ENCODE assay signal across 19 cellular contexts in the genomic region with DNA sequence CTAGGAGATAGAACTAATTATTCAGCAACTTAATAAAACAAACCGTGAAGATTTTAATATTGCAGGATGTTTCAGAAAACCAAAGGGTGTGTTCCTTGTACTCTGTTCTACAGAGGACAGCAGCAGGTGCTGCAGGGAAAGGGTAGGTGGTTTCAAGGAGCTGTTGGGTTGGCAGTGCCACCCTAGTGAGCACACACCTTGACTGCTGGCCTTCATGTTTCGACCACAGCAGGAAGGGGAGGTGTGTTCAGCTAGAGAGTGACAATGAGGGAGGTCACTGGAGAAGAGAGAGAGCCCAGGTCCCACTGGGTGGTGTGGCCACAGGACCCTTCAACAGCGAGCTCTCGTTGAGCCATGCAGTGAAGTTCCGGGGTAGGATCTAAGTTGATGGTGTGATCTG.
DNase-seq lines count a peak whose midpoint lies in the region; ATAC-seq and TF ChIP-seq lines count a peak whose summit lies in the region.
"Had no signal": no experiment of that assay in that cellular context is flagged by ENCODE, and none has a peak within 500 bp of the region (broad histone marks: within the 10 kb centered on the region; RNA-seq: fewer than 3 reads in every experiment).

No MANE protein-coding gene starts in this region.

- no peaks in the 10 kb centered on the region for H3K27me3 ChIP-seq in CD4-positive, CD25-positive, alpha-beta regulatory T cell (ENCODE audit: control insufficient read depth, insufficient read depth, low read length)
- no peaks in the 10 kb centered on the region for H3K27me3 ChIP-seq in MM.1S (replicated peaks; ENCODE audit: insufficient read depth, low read length)
- H3K27me3 ChIP-seq in naive thymus-derived CD4-positive, alpha-beta T cell (ENCODE audit: control insufficient read depth in 2 of 2, insufficient read depth in 2 of 2, low read length in 2 of 2) = no peaks in the 10 kb centered on the region
- H3K27me3 ChIP-seq in left lung = no peaks in the 10 kb centered on the region
- H3K27me3 ChIP-seq in SJCRH30 = no peaks in the 10 kb centered on the region
- no peaks in the 10 kb centered on the region for H3K27me3 ChIP-seq in suprapubic skin

- POLR2A ChIA-PET in activated CD4-positive, alpha-beta memory T cell treated with anti-CD3 and anti-CD28 coated beads, Interleukin-2, amount 10 ng/mL, durations not matched to agents 7 days and 5 days (lab: Charles Lee) = interaction anchor here (1.1 to 1.5 kb wide), 2 partner anchors 65 to 133 kb away, joined by 3 to 4 read pairs; no protein-coding TSS in a partner anchor
- POLR2A ChIA-PET in activated CD4-positive, alpha-beta memory T cell treated with anti-CD3 and anti-CD28 coated beads for 36 hours (lab: Charles Lee) = no interaction called here
- POLR2A ChIA-PET in naive thymus-derived CD4-positive, alpha-beta T cell (lab: Charles Lee) = interaction anchor here (1.1 kb wide), 1 partner anchor 73 kb away, joined by 3 read pairs; no protein-coding TSS in a partner anchor

- H3K27me3 Mint-ChIP-seq in activated CD4-positive, alpha-beta memory T cell treated with anti-CD3 and anti-CD28 coated beads, Interleukin-2, amount 10 ng/mL, durations not matched to agents 7 days and 5 days = no peaks in the 10 kb centered on the region
- H3K27me3 Mint-ChIP-seq in activated CD4-positive, alpha-beta memory T cell treated with anti-CD3 and anti-CD28 coated beads for 36 hours = no peaks in the 10 kb centered on the region
- H3K27me3 Mint-ChIP-seq in CD4-positive, CD25-positive, alpha-beta regulatory T cell = no peaks in the 10 kb centered on the region
- no peaks in the 10 kb centered on the region for H3K27me3 Mint-ChIP-seq in naive thymus-derived CD4-positive, alpha-beta T cell
- H3K27me3 Mint-ChIP-seq: CD4-positive, alpha-beta T cell had no signal

- no peak overlapping the region for H3K9ac ChIP-seq in MM.1S (ENCODE audit: low read length)

- H3K4me2 ChIP-seq in MM.1S (ENCODE audit: low read depth, low read length) = no peak overlapping the region
- H3K4me2 ChIP-seq: PC-9 had no signal

- H3K9me2 ChIP-seq in MM.1S (replicated peaks; ENCODE audit: insufficient read depth, low read length) = no peaks in the 10 kb centered on the region

- H4K20me1 ChIP-seq in MM.1S (ENCODE audit: insufficient read depth, low read length) = no peaks in the 10 kb centered on the region

- no peak for TF ChIP-seq POLR2A in suprapubic skin (IDR thresholded peaks at IDR 0.05)

- no peak for DNase-seq in activated CD4-positive, alpha-beta memory T cell treated with anti-CD3 and anti-CD28 coated beads, Interleukin-2, amount 10 ng/mL, durations not matched to agents 7 days and 5 days
- no peak for DNase-seq in activated CD4-positive, alpha-beta memory T cell treated with anti-CD3 and anti-CD28 coated beads for 36 hours
- DNase-seq in CD4-positive, CD25-positive, alpha-beta regulatory T cell = no peak
- DNase-seq in MM.1S (peak; percentile 26), left lung (no peak), SJCRH30 (no peak), suprapubic skin (ENCODE audit: low spot score in 2 of 2) (no peak)
- no peak for DNase-seq in naive thymus-derived CD4-positive, alpha-beta T cell
- DNase-seq: 8988T; Calu3; CD4-positive, alpha-beta T cell; DMS53; EL; NCI-H187; NCI-H226; NCI-H524; PC-9 had no signal

- H3K27ac Mint-ChIP-seq in activated CD4-positive, alpha-beta memory T cell treated with anti-CD3 and anti-CD28 coated beads, Interleukin-2, amount 10 ng/mL, durations not matched to agents 7 days and 5 days = peak overlapping the region; percentile 57
- no peak overlapping the region for H3K27ac Mint-ChIP-seq in activated CD4-positive, alpha-beta memory T cell treated with anti-CD3 and anti-CD28 coated beads for 36 hours
- peak overlapping the region in 2 of 3 donors; percentile 76 to 79 for H3K27ac Mint-ChIP-seq in CD4-positive, CD25-positive, alpha-beta regulatory T cell
- peak overlapping the region in 7 of 9 donors; percentile 0 to 16 (median 5) for H3K27ac Mint-ChIP-seq in naive thymus-derived CD4-positive, alpha-beta T cell
- H3K27ac Mint-ChIP-seq: CD4-positive, alpha-beta T cell had no signal

- intact Hi-C loops in activated CD4-positive, alpha-beta memory T cell treated with anti-CD3 and anti-CD28 coated beads for 36 hours (cut with micrococcal nuclease) = no loop called here
- intact Hi-C loops in naive thymus-derived CD4-positive, alpha-beta T cell (cut with micrococcal nuclease) = loop anchor here in 1 of 2 donors (5.0 kb wide), 1 partner anchor 146 kb away; no protein-coding TSS in a partner anchor
- intact Hi-C loops in left lung (cut with DNase I) = no loop called here

- no peak overlapping the region for H2AFZ ChIP-seq in MM.1S (ENCODE audit: low read length)
- H2AFZ ChIP-seq: PC-9 had no signal

- no peaks in the 10 kb centered on the region for H3K79me2 ChIP-seq in MM.1S (ENCODE audit: low read length)

- H3K27ac ChIP-seq in CD4-positive, CD25-positive, alpha-beta regulatory T cell (ENCODE audit: insufficient read depth, low read length, poor library complexity, severe bottlenecking) = no peak overlapping the region
- H3K27ac ChIP-seq in MM.1S (ENCODE audit: low read length) = no peak overlapping the region; the same call in 1 of the 2 replicates
- H3K27ac ChIP-seq in naive thymus-derived CD4-positive, alpha-beta T cell (ENCODE audit: low read depth, low read length) = no peak overlapping the region
- H3K27ac ChIP-seq in left lung = no peak overlapping the region
- no peak overlapping the region for H3K27ac ChIP-seq in SJCRH30
- no peak overlapping the region for H3K27ac ChIP-seq in suprapubic skin
- H3K27ac ChIP-seq: PC-9, RWPE1 had no signal

- ATAC-seq in CD4-positive, CD25-positive, alpha-beta regulatory T cell (ENCODE audit: low read depth in 2 of 2) = no peak
- ATAC-seq in naive thymus-derived CD4-positive, alpha-beta T cell = no peak
- ATAC-seq in left lung = no peak
- ATAC-seq: GM12878 had no signal

- H3K36me3 Mint-ChIP-seq in activated CD4-positive, alpha-beta memory T cell treated with anti-CD3 and anti-CD28 coated beads, Interleukin-2, amount 10 ng/mL, durations not matched to agents 7 days and 5 days (ENCODE audit: low read depth) = peaks cover 63% of the 10 kb centered on the region
- peaks cover 47% of the 10 kb centered on the region for H3K36me3 Mint-ChIP-seq in activated CD4-positive, alpha-beta memory T cell treated with anti-CD3 and anti-CD28 coated beads for 36 hours
- peaks cover 62% of the 10 kb centered on the region for H3K36me3 Mint-ChIP-seq in CD4-positive, CD25-positive, alpha-beta regulatory T cell
- H3K36me3 Mint-ChIP-seq in naive thymus-derived CD4-positive, alpha-beta T cell = peaks cover 15 to 59% (median 31%) of the 10 kb centered on the region in 5 donors

- no peaks in the 10 kb centered on the region for H3K4me1 ChIP-seq in CD4-positive, CD25-positive, alpha-beta regulatory T cell (ENCODE audit: control insufficient read depth, insufficient read depth, low read length, poor library complexity, severe bottlenecking)
- H3K4me1 ChIP-seq in MM.1S (ENCODE audit: low read length) = 0 out of 2 replicates have a peak, but pooled peaks cover 8% of the 10 kb centered on the region
- no peaks in the 10 kb centered on the region for H3K4me1 ChIP-seq in naive thymus-derived CD4-positive, alpha-beta T cell (ENCODE audit: control insufficient read depth in 2 of 2, insufficient read depth in 2 of 2, low read length in 2 of 2)
- H3K4me1 ChIP-seq in left lung = no peaks in the 10 kb centered on the region
- H3K4me1 ChIP-seq in SJCRH30 = peaks cover 7% of the 10 kb centered on the region; the same call in 1 of the 2 replicates
- H3K4me1 ChIP-seq in suprapubic skin = no peaks in the 10 kb centered on the region

- no peak overlapping the region for H3K4me3 Mint-ChIP-seq in activated CD4-positive, alpha-beta memory T cell treated with anti-CD3 and anti-CD28 coated beads, Interleukin-2, amount 10 ng/mL, durations not matched to agents 7 days and 5 days
- no peak overlapping the region for H3K4me3 Mint-ChIP-seq in activated CD4-positive, alpha-beta memory T cell treated with anti-CD3 and anti-CD28 coated beads for 36 hours
- no peak overlapping the region for H3K4me3 Mint-ChIP-seq in CD4-positive, CD25-positive, alpha-beta regulatory T cell
- no peak overlapping the region for H3K4me3 Mint-ChIP-seq in naive thymus-derived CD4-positive, alpha-beta T cell
- H3K4me3 Mint-ChIP-seq: CD4-positive, alpha-beta T cell had no signal

- CTCF ChIA-PET in activated CD4-positive, alpha-beta memory T cell treated with anti-CD3 and anti-CD28 coated beads, Interleukin-2, amount 10 ng/mL, durations not matched to agents 7 days and 5 days (lab: Charles Lee) = interaction anchor here (1.1 to 2.6 kb wide), 4 partner anchors 9 to 730 kb away, joined by 3 to 33 read pairs (median 7); no protein-coding TSS in a partner anchor
- CTCF ChIA-PET in activated CD4-positive, alpha-beta memory T cell treated with anti-CD3 and anti-CD28 coated beads for 36 hours (lab: Charles Lee) = interaction anchor here (1.4 to 3.7 kb wide), 4 partner anchors 11 to 118 kb away, joined by 3 to 24 read pairs (median 6); no protein-coding TSS in a partner anchor
- CTCF ChIA-PET in naive thymus-derived CD4-positive, alpha-beta T cell (lab: Charles Lee) = interaction anchor here (1.7 to 2.0 kb wide), 3 partner anchors 9 to 290 kb away, joined by 5 to 11 read pairs (median 6); no protein-coding TSS in a partner anchor

- H3K4me3 ChIP-seq in CD4-positive, CD25-positive, alpha-beta regulatory T cell (ENCODE audit: low read depth, low read length) = no peak overlapping the region
- H3K4me3 ChIP-seq in MM.1S (ENCODE audit: low read length) (no peak overlapping the region), left lung (no peak overlapping the region), SJCRH30 (no peak overlapping the region), suprapubic skin (no peak overlapping the region)
- no peak overlapping the region for H3K4me3 ChIP-seq in naive thymus-derived CD4-positive, alpha-beta T cell (ENCODE audit: low read length)
- H3K4me3 ChIP-seq: GM12878, PC-9 had no signal

- WGBS in suprapubic skin = 95% methylated on average over 5 of the region's 5 CpGs

- H3K9me3 Mint-ChIP-seq in activated CD4-positive, alpha-beta memory T cell treated with anti-CD3 and anti-CD28 coated beads, Interleukin-2, amount 10 ng/mL, durations not matched to agents 7 days and 5 days = no peaks in the 10 kb centered on the region
- no peaks in the 10 kb centered on the region for H3K9me3 Mint-ChIP-seq in activated CD4-positive, alpha-beta memory T cell treated with anti-CD3 and anti-CD28 coated beads for 36 hours
- H3K9me3 Mint-ChIP-seq in CD4-positive, CD25-positive, alpha-beta regulatory T cell = no peaks in the 10 kb centered on the region
- no peaks in the 10 kb centered on the region for H3K9me3 Mint-ChIP-seq in naive thymus-derived CD4-positive, alpha-beta T cell
- H3K9me3 Mint-ChIP-seq: CD4-positive, alpha-beta T cell had no signal

- no peaks in the 10 kb centered on the region for H3F3A ChIP-seq in MM.1S (ENCODE audit: insufficient read depth, low read length)

- H3K9me3 ChIP-seq in CD4-positive, CD25-positive, alpha-beta regulatory T cell (ENCODE audit: control insufficient read depth in 2 of 2, low read length in 2 of 2) = no peaks in the 10 kb centered on the region
- no peaks in the 10 kb centered on the region for H3K9me3 ChIP-seq in MM.1S (replicated peaks; ENCODE audit: insufficient read depth, low read length)
- no peaks in the 10 kb centered on the region for H3K9me3 ChIP-seq in naive thymus-derived CD4-positive, alpha-beta T cell (ENCODE audit: control insufficient read depth in 2 of 3, low read length in 3 of 3)
- H3K9me3 ChIP-seq in left lung = no peaks in the 10 kb centered on the region
- H3K9me3 ChIP-seq in SJCRH30 (replicated peaks) = no peaks in the 10 kb centered on the region
- no peaks in the 10 kb centered on the region for H3K9me3 ChIP-seq in suprapubic skin

- TF ChIP-seq CTCF in MM.1S (IDR thresholded peaks at IDR 0.05; ENCODE audit: low read length) (no peak), left lung (IDR thresholded peaks at IDR 0.05) (no peak), suprapubic skin (IDR thresholded peaks at IDR 0.05) (no peak)

- H3K36me3 ChIP-seq in CD4-positive, CD25-positive, alpha-beta regulatory T cell (ENCODE audit: control insufficient read depth, insufficient read depth, low read length) = peaks cover 75% of the 10 kb centered on the region
- H3K36me3 ChIP-seq in MM.1S (replicated peaks; ENCODE audit: insufficient read depth, low read length) (no peaks in the 10 kb centered on the region; the same call in 1 of the 2 replicates), left lung (peaks cover 0 to 93% of the 10 kb centered on the region in 2 donors), SJCRH30 (no peaks in the 10 kb centered on the region), suprapubic skin (peaks cover 69% of the 10 kb centered on the region)
- peaks cover 10 to 70% (median 11%) of the 10 kb centered on the region in 3 experiments for H3K36me3 ChIP-seq in naive thymus-derived CD4-positive, alpha-beta T cell (ENCODE audit: control insufficient read depth in 2 of 3, insufficient read depth in 3 of 3, low read length in 3 of 3)

- peaks cover 15% of the 10 kb centered on the region for H3K4me1 Mint-ChIP-seq in activated CD4-positive, alpha-beta memory T cell treated with anti-CD3 and anti-CD28 coated beads, Interleukin-2, amount 10 ng/mL, durations not matched to agents 7 days and 5 days
- peaks cover 12% of the 10 kb centered on the region for H3K4me1 Mint-ChIP-seq in activated CD4-positive, alpha-beta memory T cell treated with anti-CD3 and anti-CD28 coated beads for 36 hours (ENCODE audit: low read depth)
- H3K4me1 Mint-ChIP-seq in CD4-positive, CD25-positive, alpha-beta regulatory T cell = peaks cover 0 to 18% (median 13%) of the 10 kb centered on the region in 4 donors
- peaks cover 9 to 21% (median 17%) of the 10 kb centered on the region in 7 donors for H3K4me1 Mint-ChIP-seq in naive thymus-derived CD4-positive, alpha-beta T cell

- no peak for TF ChIP-seq EP300 in suprapubic skin (IDR thresholded peaks at IDR 0.05)
